17 cellular contexts compared by ENCODE assay signal in genomic region chr13:42373048-42373812, GRCh38.
"Had no signal": no experiment of that assay in that cellular context is flagged by ENCODE, and none has a peak within 500 bp of the region (broad histone marks: within the 10 kb centered on the region; RNA-seq: fewer than 3 reads in every experiment).

No MANE protein-coding gene starts in this region.

- H3K9me3 Mint-ChIP-seq: naive thymus-derived CD8-positive, alpha-beta T cell had no signal

- H3K4me3 ChIP-seq: gastrocnemius medialis, lower lobe of right lung, psoas muscle, tibial nerve had no signal

- H3K27me3 ChIP-seq: gastrocnemius medialis, tibial nerve had no signal

- H3K27ac Mint-ChIP-seq: naive thymus-derived CD8-positive, alpha-beta T cell; stimulated activated memory B cell treated with anti-CD40 and anti-IgM and Interleukin-4, amounts not matched to agents 10 μg/mL and 1 μg/mL and 100 μg/mL, for 72 hours had no signal

- H3K36me3 ChIP-seq: gastrocnemius medialis, lower lobe of right lung, tibial nerve, WERI-Rb-1 had no signal

- ATAC-seq: esophagus mucosa; gastrocnemius medialis; lower lobe of right lung; naive thymus-derived CD8-positive, alpha-beta T cell; psoas muscle; right cardiac atrium; stimulated activated memory B cell treated with anti-CD40 and anti-IgM and Interleukin-4, amounts not matched to agents 10 μg/mL and 1 μg/mL and 100 μg/mL, for 72 hours had no signal

- H3K36me3 Mint-ChIP-seq: naive thymus-derived CD8-positive, alpha-beta T cell; stimulated activated memory B cell treated with anti-CD40 and anti-IgM and Interleukin-4, amounts not matched to agents 10 μg/mL and 1 μg/mL and 100 μg/mL, for 72 hours had no signal

- H3K27me3 Mint-ChIP-seq: naive thymus-derived CD8-positive, alpha-beta T cell; stimulated activated memory B cell treated with anti-CD40 and anti-IgM and Interleukin-4, amounts not matched to agents 10 μg/mL and 1 μg/mL and 100 μg/mL, for 72 hours had no signal

- H3K4me3 Mint-ChIP-seq: naive thymus-derived CD8-positive, alpha-beta T cell; stimulated activated memory B cell treated with anti-CD40 and anti-IgM and Interleukin-4, amounts not matched to agents 10 μg/mL and 1 μg/mL and 100 μg/mL, for 72 hours had no signal

- FAIRE-seq: keratinocyte, urothelium cell line had no signal

- H3K9me3 ChIP-seq: gastrocnemius medialis, lower lobe of right lung, psoas muscle had no signal

- H3K27ac ChIP-seq: gastrocnemius medialis, lower lobe of right lung, psoas muscle, tibial nerve, WERI-Rb-1 had no signal

- H3K4me1 ChIP-seq: gastrocnemius medialis, lower lobe of right lung, psoas muscle, tibial nerve had no signal

- DNase-seq: activated naive CD4-positive, alpha-beta T cell treated with anti-CD3 and anti-CD28 coated beads, Interleukin-2, amount 50 U/mL, for 16 hours; effector CD8-positive, alpha-beta T cell; gastrocnemius medialis; head of caudate nucleus; lower lobe of right lung; naive thymus-derived CD8-positive, alpha-beta T cell; psoas muscle; right cardiac atrium; stimulated activated CD4-positive, alpha-beta T cell treated with anti-CD3 and anti-CD28 coated beads, Interleukin-2, amount 100 ng/mL, for 48 hours; substantia nigra; SW 1271; WERI-Rb-1 had no signal
